In the genomic region with DNA sequence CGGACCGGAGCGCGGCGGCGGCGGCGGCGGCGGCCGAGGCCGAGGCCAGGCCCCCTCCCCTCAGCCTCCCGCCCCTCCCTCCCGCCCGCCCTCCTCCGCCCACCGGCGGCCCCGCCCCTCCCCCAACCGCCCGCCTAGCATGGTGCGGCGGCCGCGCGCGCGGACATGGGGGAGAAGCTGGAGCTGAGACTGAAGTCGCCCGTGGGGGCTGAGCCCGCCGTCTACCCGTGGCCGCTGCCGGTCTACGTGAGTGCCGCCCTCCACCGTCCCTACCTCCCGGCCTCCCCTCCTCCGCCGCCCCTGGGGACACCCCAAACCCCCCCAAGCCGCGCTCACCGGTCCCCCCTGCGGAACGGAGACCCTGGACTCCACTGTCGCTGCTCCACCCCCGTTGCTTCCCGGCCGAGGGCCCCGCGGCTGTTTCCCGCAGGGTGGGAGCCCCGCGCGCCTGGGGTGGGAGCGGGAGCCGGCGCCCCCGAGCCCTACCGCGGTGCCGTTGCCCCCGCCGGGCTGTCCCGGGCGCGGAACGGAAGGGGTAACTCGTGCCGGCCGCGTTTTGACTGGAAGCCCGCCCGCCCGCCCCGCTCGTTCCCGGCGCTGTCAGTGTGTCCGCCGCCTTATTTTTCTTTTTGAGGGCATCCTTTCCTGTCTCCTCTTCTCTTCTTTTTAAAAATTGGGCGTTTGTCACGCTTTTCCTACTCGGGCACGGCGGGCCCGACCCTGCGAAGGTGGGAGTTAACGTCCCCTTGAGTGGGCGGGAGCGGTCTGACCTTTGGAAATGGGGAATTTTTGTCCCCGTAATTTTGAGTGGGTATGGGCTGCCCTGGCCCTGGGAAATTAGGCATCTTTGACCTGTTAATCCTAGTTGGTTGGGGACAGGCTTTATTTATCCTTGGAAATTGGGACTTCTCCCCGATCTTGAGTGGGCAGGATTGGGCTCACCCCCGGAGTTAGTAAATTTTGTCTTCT, we compare ENCODE assay signal across 8 cellular contexts. TPM values are rescaled to one million over a fixed set of nuclear protein-coding genes. Genes with fewer than 3 reads are reported as not detected.
A peak's percentile ranks its signal among the peaks of the same experiment; 100 is the strongest.
DNase-seq lines count a peak whose midpoint lies in the region; ATAC-seq, FAIRE-seq and TF ChIP-seq lines count a peak whose summit lies in the region.

No MANE protein-coding gene starts in this region.

- no peaks in the 10 kb centered on the region for H3K27me3 ChIP-seq in CD8-positive, alpha-beta T cell (ENCODE audit: insufficient read depth, low read length)
- H3K27me3 ChIP-seq in dorsolateral prefrontal cortex (no peaks in the 10 kb centered on the region), mononuclear cell (ENCODE audit: insufficient read depth, low read length) (no peaks in the 10 kb centered on the region), upper lobe of right lung (no peaks in the 10 kb centered on the region)

- no peaks in the 10 kb centered on the region for H3K36me3 ChIP-seq in CD8-positive, alpha-beta T cell (ENCODE audit: insufficient read depth, low read length)
- H3K36me3 ChIP-seq in SK-N-MC (ENCODE audit: insufficient read depth, low read length) (peaks cover 4% of the 10 kb centered on the region; the same call in 1 of the 2 replicates), upper lobe of right lung (no peaks in the 10 kb centered on the region)

- no peaks in the 10 kb centered on the region for H3K9me3 Mint-ChIP-seq in CD8-positive, alpha-beta T cell

- H3K4me3 ChIP-seq in CD8-positive, alpha-beta T cell (ENCODE audit: low read depth, low read length) = peak overlapping the region; percentile 67
- peak overlapping the region; percentile 85 for H3K4me3 ChIP-seq in SK-N-MC
- peak overlapping the region; percentile 67 to 94 (median 83) for H3K4me3 ChIP-seq in dorsolateral prefrontal cortex
- peak overlapping the region; percentile 65 for H3K4me3 ChIP-seq in mononuclear cell (ENCODE audit: low read length)
- peak overlapping the region; percentile 80 for H3K4me3 ChIP-seq in upper lobe of right lung

- no peaks in the 10 kb centered on the region for H3K36me3 Mint-ChIP-seq in CD8-positive, alpha-beta T cell

- CTCF ChIA-PET in CD8-positive, alpha-beta T cell (lab: Charles Lee) = no interaction called here

- POLR2A ChIA-PET in CD8-positive, alpha-beta T cell (lab: Charles Lee) = no interaction called here

- no peak for DNase-seq in CD8-positive, alpha-beta T cell
- DNase-seq in SK-N-MC (ENCODE audit: low read depth, low spot score) (no peak), dorsolateral prefrontal cortex (peak in 2 of 10 donors; percentile 50 to 63), upper lobe of right lung (no peak), HTR-8/SVneo (ENCODE audit: insufficient read length, low spot score) (no peak)
- DNase-seq in stimulated activated CD8-positive, alpha-beta memory T cell treated with anti-CD3 and anti-CD28 coated beads, Interleukin-4, amount 100 ng/mL, for 48 hours = no peak

- peaks cover 26% of the 10 kb centered on the region for H3K4me1 Mint-ChIP-seq in CD8-positive, alpha-beta T cell (ENCODE audit: low read depth)

- H3K27ac ChIP-seq in CD8-positive, alpha-beta T cell (ENCODE audit: low read depth, low read length) = peak overlapping the region; percentile 48
- H3K27ac ChIP-seq in SK-N-MC (peak overlapping the region; percentile 89), dorsolateral prefrontal cortex (peak overlapping the region in 56 of 59 donors; percentile 21 to 94 (median 84)), upper lobe of right lung (peak overlapping the region; percentile 85)

- FAIRE-seq in HTR-8/SVneo (lab: Jason Lieb, UNC) = no peak

- intact Hi-C loops in CD8-positive, alpha-beta T cell (cut with DNase I, micrococcal nuclease) = loop anchor here in 1 of 2 experiments (5.0 kb wide), 2 partner anchors 512 to 623 kb away; a partner anchor contains a TSS
- intact Hi-C loops in dorsolateral prefrontal cortex (cut with DNase I) = no loop called here
- intact Hi-C loops in upper lobe of right lung (cut with DNase I) = no loop called here

- peak; percentile 41 for ATAC-seq in CD8-positive, alpha-beta T cell
- peak; percentile 10 for ATAC-seq in HG02571 (IDR thresholded peaks at IDR 0.05; ENCODE audit: unreplicated experiment)
- peak; percentile 7 for ATAC-seq in upper lobe of right lung

- H3K27ac Mint-ChIP-seq in CD8-positive, alpha-beta T cell = peak overlapping the region; percentile 18

- TF ChIP-seq CTCF in CD8-positive, alpha-beta T cell (IDR thresholded peaks at IDR 0.05) = no peak
- TF ChIP-seq CTCF in dorsolateral prefrontal cortex (IDR thresholded peaks at IDR 0.05 in 54 of 56, conservative IDR thresholded peaks at IDR 0.05 in 2 of 56; ENCODE audit: low read depth in 1 of 56, partially characterized antibody in 56 of 56) (no peak), upper lobe of right lung (IDR thresholded peaks at IDR 0.05) (no peak)

- H3K27me3 Mint-ChIP-seq in CD8-positive, alpha-beta T cell (ENCODE audit: low read depth) = no peaks in the 10 kb centered on the region

- peak overlapping the region; percentile 86 for H3K4me3 Mint-ChIP-seq in CD8-positive, alpha-beta T cell

- H3K9ac ChIP-seq in SK-N-MC (ENCODE audit: insufficient read length) = peak overlapping the region; percentile 88

- peaks cover 33% of the 10 kb centered on the region for H3K4me1 ChIP-seq in CD8-positive, alpha-beta T cell (ENCODE audit: insufficient read depth, low read length)
- H3K4me1 ChIP-seq in mononuclear cell (ENCODE audit: insufficient read depth, low read length) (peaks cover 56% of the 10 kb centered on the region), upper lobe of right lung (peaks cover 46% of the 10 kb centered on the region)

- no peaks in the 10 kb centered on the region for H3K9me3 ChIP-seq in CD8-positive, alpha-beta T cell (ENCODE audit: low read length)
- no peaks in the 10 kb centered on the region for H3K9me3 ChIP-seq in SK-N-MC (ENCODE audit: low read depth, low read length)
- H3K9me3 ChIP-seq in mononuclear cell (ENCODE audit: low read depth, low read length) = no peaks in the 10 kb centered on the region
- H3K9me3 ChIP-seq in upper lobe of right lung = no peaks in the 10 kb centered on the region

RNA-seq across cellular contexts. Expression of a gene that starts 0.6 kb away (rescaled TPM):
- 10 to 100 TPM; 32.8 to 34.7 TPM for total RNA-seq in CD8-positive, alpha-beta T cell
- total RNA-seq in dorsolateral prefrontal cortex (10 to 100 TPM; 11.9 to 52.7 (median 23.7) TPM), mononuclear cell (13.5 TPM), upper lobe of right lung (42.0 TPM)

RNA-seq across cellular contexts. Expression of a gene that starts 12.9 kb away (rescaled TPM):
- total RNA-seq in CD8-positive, alpha-beta T cell = 10 to 100 TPM; 39.4 to 42.5 TPM
- total RNA-seq in dorsolateral prefrontal cortex (100 to 1,000 TPM in 118 of 120 experiments, 10 to 100 TPM in 2; 94.6 to 174 (median 127) TPM), mononuclear cell (26.2 TPM), upper lobe of right lung (109 TPM)
